In genomic region chr6:131643262-131643631, GRCh38 we compare ENCODE assay signal across 23 cellular contexts. TPM values are rescaled to one million over a fixed set of nuclear protein-coding genes. Genes with fewer than 3 reads are reported as not detected.
DNase-seq lines count a peak whose midpoint lies in the region; ATAC-seq and TF ChIP-seq lines count a peak whose summit lies in the region.
"Had no signal": no experiment of that assay in that cellular context is flagged by ENCODE, and none has a peak within 500 bp of the region (broad histone marks: within the 10 kb centered on the region; RNA-seq: fewer than 3 reads in every experiment).

No MANE protein-coding gene starts in this region.

- H3K9me3 ChIP-seq in CD8-positive, alpha-beta T cell (ENCODE audit: low read length) = no peaks in the 10 kb centered on the region
- H3K9me3 ChIP-seq: tibial nerve had no signal

- ATAC-seq in left colon = peak; percentile 70
- no peak for ATAC-seq in GM19035 (IDR thresholded peaks at IDR 0.05; ENCODE audit: unreplicated experiment)
- ATAC-seq in CD8-positive, alpha-beta T cell = no peak
- no peak for ATAC-seq in HG02798 (IDR thresholded peaks at IDR 0.05; ENCODE audit: poor library complexity, unreplicated experiment)
- ATAC-seq: natural killer cell treated with Interleukin-12 subunit alpha and Interleukin-12 subunit beta and Interleukin-15 and Interleukin-18, amount 100 ng/mL, for 72 hours; T-cell had no signal

- H3K27ac Mint-ChIP-seq in CD8-positive, alpha-beta T cell = no peak overlapping the region
- H3K27ac Mint-ChIP-seq: natural killer cell treated with Interleukin-12 subunit alpha and Interleukin-12 subunit beta and Interleukin-15 and Interleukin-18, amount 100 ng/mL, for 72 hours; T-cell had no signal

- CTCF ChIA-PET in CD8-positive, alpha-beta T cell (lab: Charles Lee) = no interaction called here

- no peaks in the 10 kb centered on the region for H3K27me3 Mint-ChIP-seq in CD8-positive, alpha-beta T cell (ENCODE audit: low read depth)
- H3K27me3 Mint-ChIP-seq: natural killer cell treated with Interleukin-12 subunit alpha and Interleukin-12 subunit beta and Interleukin-15 and Interleukin-18, amount 100 ng/mL, for 72 hours; T-cell had no signal

- no peak overlapping the region for H3K4me3 ChIP-seq in AG10803 (ENCODE audit: low read length)
- H3K4me3 ChIP-seq in CD8-positive, alpha-beta T cell (ENCODE audit: low read depth, low read length) = no peak overlapping the region
- H3K4me3 ChIP-seq: hepatocyte, smooth muscle cell, tibial nerve had no signal

- H3K27me3 ChIP-seq in CD8-positive, alpha-beta T cell (ENCODE audit: insufficient read depth, low read length) = no peaks in the 10 kb centered on the region
- H3K27me3 ChIP-seq: hepatocyte, tibial nerve had no signal

- no peaks in the 10 kb centered on the region for H3K4me1 Mint-ChIP-seq in CD8-positive, alpha-beta T cell (ENCODE audit: low read depth)
- H3K4me1 Mint-ChIP-seq: T-cell had no signal

- POLR2A ChIA-PET in CD8-positive, alpha-beta T cell (lab: Charles Lee) = no interaction called here

- intact Hi-C loops in left colon (cut with DNase I, micrococcal nuclease) = no loop called here
- intact Hi-C loops in CD8-positive, alpha-beta T cell (cut with DNase I, micrococcal nuclease) = no loop called here

- H3K4me1 ChIP-seq in CD8-positive, alpha-beta T cell (ENCODE audit: insufficient read depth, low read length) = no peaks in the 10 kb centered on the region
- H3K4me1 ChIP-seq: tibial nerve had no signal

- no peaks in the 10 kb centered on the region for H3K9me3 Mint-ChIP-seq in CD8-positive, alpha-beta T cell
- H3K9me3 Mint-ChIP-seq: natural killer cell treated with Interleukin-12 subunit alpha and Interleukin-12 subunit beta and Interleukin-15 and Interleukin-18, amount 100 ng/mL, for 72 hours; T-cell had no signal

- no peaks in the 10 kb centered on the region for H3K36me3 ChIP-seq in CD8-positive, alpha-beta T cell (ENCODE audit: insufficient read depth, low read length)
- H3K36me3 ChIP-seq: tibial nerve had no signal

- no peak for TF ChIP-seq CTCF in AG10803 (conservative IDR thresholded peaks at IDR 0.05; ENCODE audit: low read length)
- no peak for TF ChIP-seq CTCF in CD8-positive, alpha-beta T cell (IDR thresholded peaks at IDR 0.05)

- no peaks in the 10 kb centered on the region for H3K36me3 Mint-ChIP-seq in CD8-positive, alpha-beta T cell
- H3K36me3 Mint-ChIP-seq: T-cell had no signal

- no peak overlapping the region for H3K27ac ChIP-seq in CD8-positive, alpha-beta T cell (ENCODE audit: low read depth, low read length)
- H3K27ac ChIP-seq: C4-2B, hepatocyte, tibial nerve had no signal

- DNase-seq in AG10803 (ENCODE audit: low read depth) (peak; percentile 13), NCI-H1105 (lab: John Stamatoyannopoulos, UW) (peak; percentile 79), RPMI7951 (ENCODE audit: low read depth) (peak; percentile 78), left colon (peak; percentile 73 to 79)
- DNase-seq in CD8-positive, alpha-beta T cell = no peak
- no peak for DNase-seq in activated naive CD4-positive, alpha-beta T cell treated with Interleukin-2 at 50 U/mL for 16 hours
- DNase-seq: activated CD4-positive, alpha-beta T cell treated with anti-CD3 and anti-CD28 coated beads, Interleukin-2, amount 50 U/mL, for 1 hour; activated gamma-delta T cell treated with Interleukin-2 at 50 U/mL for 16 hours; IMR-90; mammary epithelial cell; MV-4-11; NCI-H2171; T-cell had no signal

- no peak overlapping the region for H3K4me3 Mint-ChIP-seq in CD8-positive, alpha-beta T cell
- H3K4me3 Mint-ChIP-seq: natural killer cell treated with Interleukin-12 subunit alpha and Interleukin-12 subunit beta and Interleukin-15 and Interleukin-18, amount 100 ng/mL, for 72 hours; T-cell had no signal

RNA-seq across cellular contexts. Expression of gene ENPP3, which starts 6.1 kb away (rescaled TPM):
- total RNA-seq in RPMI7951 (2014; rRNA removed; shearing (Covaris generic)) = 0.48 and 1.9 TPM in 2 replicates
- 10 to 100 TPM; 16.6 to 21.2 TPM for total RNA-seq in left colon
- under 1 TPM; 0.16 to 0.28 TPM for total RNA-seq in CD8-positive, alpha-beta T cell
- total RNA-seq: A172, H1, mammary epithelial cell had no signal

RNA-seq across cellular contexts. Expression of gene MED23, which starts 15.2 kb away (rescaled TPM):
- 28.3 and 32.1 TPM in 2 replicates for total RNA-seq in RPMI7951 (2014; rRNA removed; shearing (Covaris generic))
- total RNA-seq in left colon = 10 to 100 TPM; 26.5 to 29.5 TPM
- 10 to 100 TPM; 65.3 to 70.0 TPM for total RNA-seq in CD8-positive, alpha-beta T cell

RNA-seq across cellular contexts. Expression of gene OR2A4, which starts 58.0 kb away (rescaled TPM):
- total RNA-seq in RPMI7951 (2014; rRNA removed; shearing (Covaris generic)) = not detected in 2 replicates
- total RNA-seq in left colon = under 1 TPM in 1 of 2 donors, not detected in 1; 0.31 TPM
- total RNA-seq in CD8-positive, alpha-beta T cell = not detected
- total RNA-seq: A172, H1, hepatocyte, IMR-90, mammary epithelial cell, posterior vena cava, T-cell, tibial nerve had no signal

Comparison
In these comparisons a context has a peak if more than half of its experiments do, and no peak if none do; other contexts are left out.
1. DNase-seq: peak in AG10803 (single experiment), NCI-H1105 (single experiment), RPMI7951 (single experiment) and left colon (2 of 2); none in CD8-positive, alpha-beta T cell (0 of 7) and activated naive CD4-positive, alpha-beta T cell treated with Interleukin-2 at 50 U/mL for 16 hours (single experiment).